8 cellular contexts compared by ENCODE assay signal in genomic region chr14:104094709-104095425, GRCh38. TPM values are rescaled to one million over a fixed set of nuclear protein-coding genes. Genes with fewer than 3 reads are reported as not detected.
A peak's percentile ranks its signal among the peaks of the same experiment; 100 is the strongest.
DNase-seq lines count a peak whose midpoint lies in the region; ATAC-seq and TF ChIP-seq lines count a peak whose summit lies in the region.

No MANE protein-coding gene starts in this region.

- DNase-seq in NCI-H187 (lab: John Stamatoyannopoulos, UW) (peak; percentile 26 to 27), NCI-H187 treated with DMSO at 0.1 percent for 48 hours (lab: John Stamatoyannopoulos, UW) (no peak), NCI-H446 treated with DMSO at 0.1 percent for 48 hours (lab: John Stamatoyannopoulos, UW) (peak; percentile 28), mucosa of descending colon (peak; percentile 73 to 89 (median 89))
- peak; percentile 83 for DNase-seq in activated CD8-positive, alpha-beta T cell treated with anti-CD3 and anti-CD28 coated beads for 36 hours
- DNase-seq in effector CD4-positive, alpha-beta T cell: peak; percentile 65
- DNase-seq in stimulated activated CD8-positive, alpha-beta memory T cell treated with anti-CD3 and anti-CD28 coated beads, Interleukin-7, amount 100 ng/mL, for 4 hours (ENCODE audit: low read depth in 2 of 2): peak; percentile 24 to 42

- H3K27ac Mint-ChIP-seq in activated CD8-positive, alpha-beta T cell treated with anti-CD3 and anti-CD28 coated beads for 36 hours: no peak overlapping the region

- POLR2A ChIA-PET in activated CD8-positive, alpha-beta T cell treated with anti-CD3 and anti-CD28 coated beads for 36 hours (lab: Charles Lee): no interaction called here

- H3K9me3 ChIP-seq in mucosa of descending colon: no peaks in the 10 kb centered on the region

- CTCF ChIA-PET in activated CD8-positive, alpha-beta T cell treated with anti-CD3 and anti-CD28 coated beads for 36 hours (lab: Charles Lee): interaction anchor here (0.9 to 2.3 kb wide), 8 partner anchors 9 to 533 kb away, joined by 3 to 9 read pairs (median 4); no protein-coding TSS in a partner anchor

- intact Hi-C loops in activated CD8-positive, alpha-beta T cell treated with anti-CD3 and anti-CD28 coated beads for 36 hours (cut with micrococcal nuclease): no loop called here
- intact Hi-C loops in mucosa of descending colon (cut with DNase I, micrococcal nuclease): no loop called here

- no peak overlapping the region for H3K4me3 Mint-ChIP-seq in activated CD8-positive, alpha-beta T cell treated with anti-CD3 and anti-CD28 coated beads for 36 hours

- H3K36me3 ChIP-seq in mucosa of descending colon (ENCODE audit: low read depth): no peaks in the 10 kb centered on the region

- peaks cover 11% of the 10 kb centered on the region for H3K4me1 ChIP-seq in mucosa of descending colon (ENCODE audit: low read depth)

- H3K4me1 Mint-ChIP-seq in activated CD8-positive, alpha-beta T cell treated with anti-CD3 and anti-CD28 coated beads for 36 hours (ENCODE audit: low read depth): peaks cover 3% of the 10 kb centered on the region

- ATAC-seq in activated CD8-positive, alpha-beta T cell treated with anti-CD3 and anti-CD28 coated beads for 36 hours: peak; percentile 84
- ATAC-seq in mucosa of descending colon: peak; percentile 83
- no peak for ATAC-seq in GM21528 (IDR thresholded peaks at IDR 0.05; ENCODE audit: low FRiP score, unreplicated experiment)

- TF ChIP-seq CTCF in activated CD8-positive, alpha-beta T cell treated with anti-CD3 and anti-CD28 coated beads for 36 hours (IDR thresholded peaks at IDR 0.05): peak; percentile 93
- peak; percentile 85 for TF ChIP-seq CTCF in mucosa of descending colon (IDR thresholded peaks at IDR 0.05)

- H3K9me3 Mint-ChIP-seq in activated CD8-positive, alpha-beta T cell treated with anti-CD3 and anti-CD28 coated beads for 36 hours: no peaks in the 10 kb centered on the region

- H3K27me3 Mint-ChIP-seq in activated CD8-positive, alpha-beta T cell treated with anti-CD3 and anti-CD28 coated beads for 36 hours: no peaks in the 10 kb centered on the region

- no peaks in the 10 kb centered on the region for H3K36me3 Mint-ChIP-seq in activated CD8-positive, alpha-beta T cell treated with anti-CD3 and anti-CD28 coated beads for 36 hours (ENCODE audit: low read depth)

- H3K4me3 ChIP-seq in mucosa of descending colon: no peak overlapping the region

RNA-seq across cellular contexts. Expression of gene ASPG, which starts 9.4 kb away (rescaled TPM):
- not detected for total RNA-seq in activated CD8-positive, alpha-beta T cell treated with anti-CD3 and anti-CD28 coated beads for 36 hours
- total RNA-seq in mucosa of descending colon: 10 to 100 TPM in 2 of 3 donors, 1 to 10 TPM in 1; 2.1 to 15.0 (median 14.2) TPM

RNA-seq across cellular contexts. Expression of gene KIF26A, which starts 43.5 kb away (rescaled TPM):
- total RNA-seq in activated CD8-positive, alpha-beta T cell treated with anti-CD3 and anti-CD28 coated beads for 36 hours: under 1 TPM; 0.59 to 0.65 TPM
- total RNA-seq in mucosa of descending colon: 1 to 10 TPM; 3.8 to 7.7 (median 6.5) TPM
